Comparison of ENCODE assay signal across 21 cellular contexts in genomic region chr9:120389867-120390266, GRCh38.
"Had no signal": no experiment of that assay in that cellular context is flagged by ENCODE, and none has a peak within 500 bp of the region (broad histone marks: within the 10 kb centered on the region; RNA-seq: fewer than 3 reads in every experiment).

No MANE protein-coding gene starts in this region.

- H3K27me3 ChIP-seq: dorsolateral prefrontal cortex, esophagus muscularis mucosa, gastrocnemius medialis, stomach had no signal

- ATAC-seq: left colon; left ventricle myocardium superior; mucosa of descending colon; naive thymus-derived CD8-positive, alpha-beta T cell had no signal

- H3K4me3 ChIP-seq: dorsolateral prefrontal cortex, esophagus muscularis mucosa, gastrocnemius medialis, mucosa of descending colon, stomach, thoracic aorta had no signal

- H3K9me3 Mint-ChIP-seq: central memory CD8-positive, alpha-beta T cell; naive thymus-derived CD8-positive, alpha-beta T cell; neural crest cell; type B pancreatic cell had no signal

- H3K27ac ChIP-seq: epithelial cell of prostate, esophagus muscularis mucosa, parathyroid adenoma, stomach had no signal

- H3K4me1 ChIP-seq: parathyroid adenoma had no signal

- H3K4me3 Mint-ChIP-seq: central memory CD8-positive, alpha-beta T cell; naive thymus-derived CD8-positive, alpha-beta T cell; neural crest cell; type B pancreatic cell had no signal

- H3K9me3 ChIP-seq: esophagus muscularis mucosa, gastrocnemius medialis, mucosa of descending colon, stomach, thoracic aorta had no signal

- DNase-seq: cortex of kidney; dorsolateral prefrontal cortex; effector memory CD4-positive, alpha-beta T cell; gastrocnemius medialis; left colon; left ventricle myocardium superior; mesendoderm; mucosa of descending colon; naive thymus-derived CD8-positive, alpha-beta T cell; small intestine; stimulated activated CD4-positive, alpha-beta T cell treated with anti-CD3 and anti-CD28 coated beads, Interleukin-12 subunit alpha, Interleukin-12 subunit beta, amount 100 ng/mL, for 4 hours; stimulated activated naive CD4-positive, alpha-beta T cell; stomach; substantia nigra had no signal

- H3K27me3 Mint-ChIP-seq: central memory CD8-positive, alpha-beta T cell; naive thymus-derived CD8-positive, alpha-beta T cell; type B pancreatic cell had no signal

- H3K9ac ChIP-seq: parathyroid adenoma had no signal
